ENCODE assay signal across 19 cellular contexts in the genomic region with DNA sequence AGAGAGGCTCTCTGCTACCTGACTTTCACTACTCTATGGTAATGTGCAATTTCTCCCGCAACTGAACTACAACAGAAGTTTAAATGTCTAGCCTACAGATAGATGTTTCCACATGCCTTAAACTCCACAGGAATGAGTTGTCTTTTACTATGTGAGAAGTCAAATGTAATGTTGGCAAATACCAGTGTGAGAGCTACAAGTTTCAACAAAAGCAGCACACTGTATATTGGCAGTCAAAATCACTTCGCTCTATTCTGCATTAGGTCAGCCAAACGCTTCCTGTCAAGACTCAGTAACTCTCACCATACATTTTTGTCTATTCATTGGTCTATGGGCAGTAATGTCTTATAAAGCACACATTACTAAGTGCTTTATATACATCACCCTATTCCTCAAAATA.
A peak's percentile ranks its signal among the peaks of the same experiment; 100 is the strongest.
DNase-seq lines count a peak whose midpoint lies in the region; FAIRE-seq and TF ChIP-seq lines count a peak whose summit lies in the region.
"Had no signal": no experiment of that assay in that cellular context is flagged by ENCODE, and none has a peak within 500 bp of the region (broad histone marks: within the 10 kb centered on the region; RNA-seq: fewer than 3 reads in every experiment).

No MANE protein-coding gene starts in this region.

- H3K4me1 ChIP-seq in subcutaneous abdominal adipose tissue (ENCODE audit: control insufficient read depth in 5 of 5, insufficient read depth in 5 of 5, low read length in 5 of 5) = peaks cover 3 to 40% (median 33%) of the 10 kb centered on the region in 5 donors

- no peak for FAIRE-seq in HTR-8/SVneo (lab: Jason Lieb, UNC)

- TF ChIP-seq CTCF in astrocyte of the spinal cord (IDR thresholded peaks at IDR 0.05; ENCODE audit: low read depth, low read length) = no peak

- H3K4me3 ChIP-seq in astrocyte of the spinal cord (ENCODE audit: low read depth, low read length) (no peak overlapping the region), subcutaneous abdominal adipose tissue (ENCODE audit: low read depth in 1 of 5, low read length in 5 of 5) (no peak overlapping the region)
- H3K4me3 ChIP-seq: BLaER1 had no signal

- DNase-seq in HCEC 1CT (peak; percentile 17), astrocyte of the spinal cord (ENCODE audit: low read depth, low spot score) (peak; percentile 57), fibroblast of peridontal ligament (ENCODE audit: extremely low read depth) (peak; percentile 52), NCI-H1048 (lab: John Stamatoyannopoulos, UW) (no peak), HTR-8/SVneo (ENCODE audit: insufficient read length, low spot score) (no peak), iPS-NIHi7 (ENCODE audit: extremely low spot score) (no peak)
- DNase-seq: activated CD4-positive, alpha-beta memory T cell treated with anti-CD3 and anti-CD28 coated beads, Interleukin-2, amount 10 ng/mL, durations not matched to agents 7 days and 5 days; activated T-cell treated with anti-CD3 and anti-CD28 coated beads, Interleukin-2, amount 50 U/mL, for 4 hours; central memory CD4-positive, alpha-beta T cell; DMS79; left cardiac atrium; NCI-H1105; occipital lobe; stimulated activated CD4-positive, alpha-beta T cell treated with anti-CD3 and anti-CD28 coated beads, Interleukin-2, amount 100 ng/mL, for 48 hours; T-cell had no signal

- H3K36me3 ChIP-seq in subcutaneous abdominal adipose tissue (ENCODE audit: control insufficient read depth in 5 of 5, insufficient read depth in 5 of 5, low read length in 5 of 5) = no peaks in the 10 kb centered on the region

- H3K9ac ChIP-seq in subcutaneous abdominal adipose tissue (ENCODE audit: low read length in 5 of 5) = no peak overlapping the region
- H3K9ac ChIP-seq: BLaER1, KMS-11 had no signal

- no peaks in the 10 kb centered on the region for H3K9me3 ChIP-seq in subcutaneous abdominal adipose tissue (ENCODE audit: control insufficient read depth in 5 of 5, low read length in 5 of 5)
- H3K9me3 ChIP-seq: BLaER1 had no signal

- H3K27ac ChIP-seq in subcutaneous abdominal adipose tissue (ENCODE audit: low read depth, low read length) = peak overlapping the region; percentile 22
- H3K27ac ChIP-seq: BLaER1, KMS-11, VCaP had no signal

- H3K27me3 ChIP-seq in subcutaneous abdominal adipose tissue (ENCODE audit: control insufficient read depth in 5 of 5, insufficient read depth in 4 of 5, low read length in 5 of 5) = no peaks in the 10 kb centered on the region
- H3K27me3 ChIP-seq: BLaER1 had no signal

- in situ Hi-C loops in astrocyte of the spinal cord (cut with HindIII; ENCODE audit: low sequenced_read_pairs) = no loop called here

Comparison
In these comparisons a context has a peak if more than half of its experiments do, and no peak if none do; other contexts are left out.
1. DNase-seq: peak in HCEC 1CT (single experiment), astrocyte of the spinal cord (single experiment) and fibroblast of peridontal ligament (single experiment); none in NCI-H1048 (single experiment), HTR-8/SVneo (single experiment) and iPS-NIHi7 (single experiment).